In genomic region chr16:1413684-1414531, GRCh38 we compare ENCODE assay signal across 8 cellular contexts. TPM values are rescaled to one million over a fixed set of nuclear protein-coding genes. Genes with fewer than 3 reads are reported as not detected.
DNase-seq lines count a peak whose midpoint lies in the region; ATAC-seq lines count a peak whose summit lies in the region.

No MANE protein-coding gene starts in this region.

- H3K36me3 Mint-ChIP-seq in activated CD8-positive, alpha-beta memory T cell treated with anti-CD3 and anti-CD28 coated beads, Interleukin-2, amount 10 ng/mL, durations not matched to agents 7 days and 5 days = peaks cover 4% of the 10 kb centered on the region
- H3K36me3 Mint-ChIP-seq in stimulated activated naive CD8-positive, alpha-beta T cell treated with anti-CD3 and anti-CD28 coated beads, Interleukin-15, Interleukin-2, amounts not matched to agents 100 ng/mL and 50 ng/mL, for 24 hours (ENCODE audit: low read depth) = peaks cover 4% of the 10 kb centered on the region

- CTCF ChIA-PET in activated CD8-positive, alpha-beta memory T cell treated with anti-CD3 and anti-CD28 coated beads, Interleukin-2, amount 10 ng/mL, durations not matched to agents 7 days and 5 days (lab: Charles Lee) = interaction anchor here (0.7 to 2.3 kb wide), 5 partner anchors 15 to 111 kb away, joined by 3 to 23 read pairs (median 5); no protein-coding TSS in a partner anchor

- ATAC-seq in HG02588 (IDR thresholded peaks at IDR 0.05; ENCODE audit: unreplicated experiment) (peak; percentile 35), GM19452 (IDR thresholded peaks at IDR 0.05; ENCODE audit: unreplicated experiment) (no peak)
- ATAC-seq in activated CD8-positive, alpha-beta memory T cell treated with anti-CD3 and anti-CD28 coated beads, Interleukin-2, amount 10 ng/mL, durations not matched to agents 7 days and 5 days = peak; percentile 59

- peaks cover 30% of the 10 kb centered on the region for H3K4me1 Mint-ChIP-seq in activated CD8-positive, alpha-beta memory T cell treated with anti-CD3 and anti-CD28 coated beads, Interleukin-2, amount 10 ng/mL, durations not matched to agents 7 days and 5 days
- peaks cover 29% of the 10 kb centered on the region for H3K4me1 Mint-ChIP-seq in stimulated activated naive CD8-positive, alpha-beta T cell treated with anti-CD3 and anti-CD28 coated beads, Interleukin-15, Interleukin-2, amounts not matched to agents 100 ng/mL and 50 ng/mL, for 24 hours (ENCODE audit: low read depth)

- peak overlapping the region; percentile 87 for H3K27ac Mint-ChIP-seq in activated CD8-positive, alpha-beta memory T cell treated with anti-CD3 and anti-CD28 coated beads, Interleukin-2, amount 10 ng/mL, durations not matched to agents 7 days and 5 days
- H3K27ac Mint-ChIP-seq in stimulated activated naive CD8-positive, alpha-beta T cell treated with anti-CD3 and anti-CD28 coated beads, Interleukin-15, Interleukin-2, amounts not matched to agents 100 ng/mL and 50 ng/mL, for 24 hours = peak overlapping the region; percentile 80

- peaks cover 0 to 23% of the 10 kb centered on the region in 2 donors for H3K4me1 ChIP-seq in muscle layer of duodenum (ENCODE audit: control insufficient read depth in 1 of 2, insufficient read depth in 2 of 2, low read length in 2 of 2)

- H3K36me3 ChIP-seq in muscle layer of duodenum (ENCODE audit: control insufficient read depth in 1 of 2, insufficient read depth in 2 of 2, low read length in 2 of 2) = peaks cover 0 to 4% of the 10 kb centered on the region in 2 donors

- H3K27ac ChIP-seq in muscle layer of duodenum (ENCODE audit: low read length) = no peak overlapping the region

- DNase-seq in ELR (ENCODE audit: low read depth) = peak; percentile 49
- peak; percentile 62 for DNase-seq in NCI-H748 (lab: John Stamatoyannopoulos, UW; ENCODE audit: unreplicated experiment)
- DNase-seq in activated CD8-positive, alpha-beta memory T cell treated with anti-CD3 and anti-CD28 coated beads, Interleukin-2, amount 10 ng/mL, durations not matched to agents 7 days and 5 days = peak; percentile 83
- DNase-seq in epidermal melanocyte (ENCODE audit: insufficient read length, low spot score) = peak; percentile 62

- H3K27me3 Mint-ChIP-seq in activated CD8-positive, alpha-beta memory T cell treated with anti-CD3 and anti-CD28 coated beads, Interleukin-2, amount 10 ng/mL, durations not matched to agents 7 days and 5 days = no peaks in the 10 kb centered on the region
- H3K27me3 Mint-ChIP-seq in stimulated activated naive CD8-positive, alpha-beta T cell treated with anti-CD3 and anti-CD28 coated beads, Interleukin-15, Interleukin-2, amounts not matched to agents 100 ng/mL and 50 ng/mL, for 24 hours = no peaks in the 10 kb centered on the region

- no peaks in the 10 kb centered on the region for H3K27me3 ChIP-seq in muscle layer of duodenum (ENCODE audit: low read depth, low read length)

- H3K4me3 Mint-ChIP-seq in activated CD8-positive, alpha-beta memory T cell treated with anti-CD3 and anti-CD28 coated beads, Interleukin-2, amount 10 ng/mL, durations not matched to agents 7 days and 5 days = peak overlapping the region; percentile 80
- H3K4me3 Mint-ChIP-seq in stimulated activated naive CD8-positive, alpha-beta T cell treated with anti-CD3 and anti-CD28 coated beads, Interleukin-15, Interleukin-2, amounts not matched to agents 100 ng/mL and 50 ng/mL, for 24 hours = peak overlapping the region; percentile 83

- H3K9me3 ChIP-seq in muscle layer of duodenum (ENCODE audit: control insufficient read depth in 1 of 2, low read length in 2 of 2) = no peaks in the 10 kb centered on the region

- H3K4me3 ChIP-seq in muscle layer of duodenum (ENCODE audit: low read depth in 1 of 2, low read length in 2 of 2) = peak overlapping the region; percentile 50 to 89

- H3K9me3 Mint-ChIP-seq in activated CD8-positive, alpha-beta memory T cell treated with anti-CD3 and anti-CD28 coated beads, Interleukin-2, amount 10 ng/mL, durations not matched to agents 7 days and 5 days (ENCODE audit: low read depth) = no peaks in the 10 kb centered on the region
- no peaks in the 10 kb centered on the region for H3K9me3 Mint-ChIP-seq in stimulated activated naive CD8-positive, alpha-beta T cell treated with anti-CD3 and anti-CD28 coated beads, Interleukin-15, Interleukin-2, amounts not matched to agents 100 ng/mL and 50 ng/mL, for 24 hours

RNA-seq across cellular contexts. Expression of gene UNKL, which starts 0.6 kb away (rescaled TPM):
- total RNA-seq in activated CD8-positive, alpha-beta memory T cell treated with anti-CD3 and anti-CD28 coated beads, Interleukin-2, amount 10 ng/mL, durations not matched to agents 7 days and 5 days = 10 to 100 TPM; 30.1 to 43.0 TPM

RNA-seq across cellular contexts. Expression of gene UQCC4, which starts 6.6 kb away (rescaled TPM):
- total RNA-seq in activated CD8-positive, alpha-beta memory T cell treated with anti-CD3 and anti-CD28 coated beads, Interleukin-2, amount 10 ng/mL, durations not matched to agents 7 days and 5 days = 10 to 100 TPM; 15.7 to 18.5 TPM

RNA-seq across cellular contexts. Expression of gene PERCC1, which starts 17.0 kb away (rescaled TPM):
- total RNA-seq in activated CD8-positive, alpha-beta memory T cell treated with anti-CD3 and anti-CD28 coated beads, Interleukin-2, amount 10 ng/mL, durations not matched to agents 7 days and 5 days = under 1 TPM in 1 of 2 experiments, not detected in 1; 0.33 TPM

RNA-seq across cellular contexts. Expression of gene CCDC154, which starts 30.4 kb away (rescaled TPM):
- total RNA-seq in activated CD8-positive, alpha-beta memory T cell treated with anti-CD3 and anti-CD28 coated beads, Interleukin-2, amount 10 ng/mL, durations not matched to agents 7 days and 5 days = 1 to 10 TPM; 2.0 to 2.9 TPM
